In the genomic region with DNA sequence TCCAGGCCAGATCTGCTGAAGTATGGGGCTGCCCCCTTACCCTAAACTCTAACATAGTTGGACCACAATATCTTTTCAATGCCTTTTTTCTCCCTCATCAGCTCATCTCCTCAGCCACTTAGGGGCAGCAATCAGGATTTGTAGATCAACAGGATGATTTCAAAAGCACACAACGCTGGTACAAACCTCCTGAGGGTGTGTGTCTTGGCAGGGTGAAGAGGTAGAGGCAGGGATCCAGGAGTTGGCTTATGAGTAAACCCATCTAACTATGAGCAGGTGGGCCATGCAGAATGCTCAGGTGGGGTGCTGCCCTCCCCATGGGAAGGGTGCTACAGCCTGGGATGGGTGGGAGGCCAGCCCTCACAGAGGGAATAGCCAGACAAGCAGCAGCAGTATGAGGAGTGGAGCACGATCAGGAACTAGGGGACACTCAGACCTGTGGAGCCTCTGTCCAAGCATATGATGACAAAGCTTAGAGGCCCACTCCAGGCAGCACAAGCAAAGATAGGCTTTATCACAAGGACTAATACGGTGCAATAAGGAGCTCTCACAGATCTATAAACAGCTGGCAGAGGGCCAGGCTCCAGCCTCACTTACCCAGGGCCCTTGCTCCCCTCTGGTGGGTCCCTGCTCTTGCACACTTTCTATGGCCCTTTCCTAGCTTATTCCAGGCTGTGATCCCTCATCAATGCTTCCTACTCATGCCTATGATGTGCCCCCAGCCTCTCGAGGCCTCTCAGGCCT, we compare ENCODE assay signal across 29 cellular contexts. TPM values are rescaled to one million over a fixed set of nuclear protein-coding genes. Genes with fewer than 3 reads are reported as not detected.
DNase-seq lines count a peak whose midpoint lies in the region; ATAC-seq and TF ChIP-seq lines count a peak whose summit lies in the region.
"Had no signal": no experiment of that assay in that cellular context is flagged by ENCODE, and none has a peak within 500 bp of the region (broad histone marks: within the 10 kb centered on the region; RNA-seq: fewer than 3 reads in every experiment).

No MANE protein-coding gene starts in this region.

- DNase-seq in DMS 273 (lab: John Stamatoyannopoulos, UW; ENCODE audit: unreplicated experiment): peak; percentile 68
- no peak for DNase-seq in DMS 273 treated with DMSO at 0.1 percent for 48 hours (lab: John Stamatoyannopoulos, UW)
- DNase-seq in mammary epithelial cell: no peak
- DNase-seq in left colon: peak in 1 of 2 donors; percentile 58
- DNase-seq in NCI-H2081 (lab: John Stamatoyannopoulos, UW): no peak
- no peak for DNase-seq in NCI-H1436 (lab: John Stamatoyannopoulos, UW)
- no peak for DNase-seq in activated T-helper 1 cell treated with anti-CD3 and anti-CD28 coated beads, Interleukin-12 subunit alpha, Interleukin-12 subunit beta, Interleukin-2, Interleukin-4 antibody, amounts not matched to agents 30 ng/mL and 10 ng/mL and 1 ng/mL, durations not matched to agents 14 hours and 24 hours and 36 hours (ENCODE audit: low spot score)
- DNase-seq: activated CD4-positive, alpha-beta memory T cell treated with anti-CD3 and anti-CD28 coated beads for 36 hours; activated CD8-positive, alpha-beta memory T cell treated with anti-CD3 and anti-CD28 coated beads, Interleukin-2, amount 50 U/mL, for 4 hours; activated naive CD4-positive, alpha-beta T cell treated with anti-CD3 and anti-CD28 coated beads for 36 hours; adrenal gland; dermis blood vessel endothelial cell; endodermal cell; gastrocnemius medialis; IMR-90; NCI-H1048; NCI-H187; NCI-H226; nephron progenitor cell; pancreas; PC-9; Right ventricle myocardium superior; stimulated activated CD4-positive, alpha-beta T cell treated with anti-CD3 and anti-CD28 coated beads, Interleukin-1b, Interleukin-23, amount 100 ng/mL, for 48 hours; stimulated activated naive CD8-positive, alpha-beta T cell treated with anti-CD3 and anti-CD28 coated beads, Interleukin-15, Interleukin-2, amounts not matched to agents 100 U/mL and 50 U/mL, for 24 hours; T-helper 17 cell; testis had no signal

- H3K27ac Mint-ChIP-seq in activated T-helper 1 cell treated with anti-CD3 and anti-CD28 coated beads, Interleukin-12 subunit alpha, Interleukin-12 subunit beta, Interleukin-2, Interleukin-4 antibody, amounts not matched to agents 30 ng/mL and 10 ng/mL and 1 ng/mL, durations not matched to agents 14 hours and 24 hours and 36 hours: no peak overlapping the region
- H3K27ac Mint-ChIP-seq: activated CD4-positive, alpha-beta memory T cell treated with anti-CD3 and anti-CD28 coated beads for 36 hours; activated naive CD4-positive, alpha-beta T cell treated with anti-CD3 and anti-CD28 coated beads for 36 hours; endodermal cell; nephron progenitor cell; T-helper 17 cell had no signal

- H3K27ac ChIP-seq in C4-2B (peak overlapping the region; percentile 10; the same call in 1 of the 2 replicates), mammary epithelial cell (ENCODE audit: insufficient read depth, low read depth, low read length) (peak overlapping the region; percentile 50)
- H3K27ac ChIP-seq: 22Rv1, adrenal gland, gastrocnemius medialis, pancreas, PC-9, testis had no signal

- dilution Hi-C loops in mammary epithelial cell (cut with HindIII; ENCODE audit: low sequenced_read_pairs): loop anchor here (5.0 kb wide), 2 partner anchors 33 to 233 kb away; a partner anchor contains a TSS

- TF ChIP-seq CTCF in C4-2B (conservative IDR thresholded peaks at IDR 0.05) (no peak), mammary epithelial cell (conservative IDR thresholded peaks at IDR 0.05 in 1 of 2, IDR thresholded peaks at IDR 0.05 in 1 of 2; ENCODE audit: extremely low read depth in 1 of 2, insufficient read depth in 1 of 2, low read depth in 1 of 2, low read length in 2 of 2) (no peak)

- no peaks in the 10 kb centered on the region for H3K27me3 ChIP-seq in mammary epithelial cell (ENCODE audit: insufficient read depth, low read length)
- H3K27me3 ChIP-seq: adrenal gland, gastrocnemius medialis, pancreas, testis had no signal

- WGBS in mammary epithelial cell (ENCODE audit: low coverage, missing lambda C conversion rate): 60% methylated on average over 3 of the region's 4 CpGs

- no peaks in the 10 kb centered on the region for H3K9me3 ChIP-seq in mammary epithelial cell (replicated peaks; ENCODE audit: insufficient read depth, low read length)
- H3K9me3 ChIP-seq: adrenal gland, gastrocnemius medialis, pancreas, testis had no signal

- H3K4me1 ChIP-seq in mammary epithelial cell (ENCODE audit: insufficient read depth, low read length): peaks cover 52% of the 10 kb centered on the region

- in situ Hi-C loops in mammary epithelial cell (cut with MboI; ENCODE audit: low sequenced_read_pairs in 2 of 2): no loop called here

- H3K4me3 ChIP-seq in mammary epithelial cell (replicated peaks in 1 of 3; ENCODE audit: insufficient read depth in 1 of 3, low read depth in 2 of 3, low read length in 3 of 3): no peak overlapping the region
- H3K4me3 ChIP-seq: adrenal gland, gastrocnemius medialis, pancreas, PC-9, testis had no signal

- intact Hi-C loops in mammary epithelial cell (cut with micrococcal nuclease) (loop anchor here (5.0 kb wide), 2 partner anchors 33 to 128 kb away; a partner anchor contains a TSS), left colon (cut with DNase I, micrococcal nuclease) (no loop called here)
- intact Hi-C loops in activated T-helper 1 cell treated with anti-CD3 and anti-CD28 coated beads, Interleukin-12 subunit alpha, Interleukin-12 subunit beta, Interleukin-2, Interleukin-4 antibody, amounts not matched to agents 30 ng/mL and 10 ng/mL and 1 ng/mL, durations not matched to agents 14 hours and 24 hours and 36 hours (cut with micrococcal nuclease): no loop called here

- no peak overlapping the region for H2AFZ ChIP-seq in mammary epithelial cell (ENCODE audit: low read depth, low read length)
- H2AFZ ChIP-seq: PC-9 had no signal

- H3K36me3 ChIP-seq in mammary epithelial cell (ENCODE audit: insufficient read depth, low read length): no peaks in the 10 kb centered on the region
- H3K36me3 ChIP-seq: adrenal gland, gastrocnemius medialis, pancreas had no signal

- no peaks in the 10 kb centered on the region for H3K9me3 Mint-ChIP-seq in activated T-helper 1 cell treated with anti-CD3 and anti-CD28 coated beads, Interleukin-12 subunit alpha, Interleukin-12 subunit beta, Interleukin-2, Interleukin-4 antibody, amounts not matched to agents 30 ng/mL and 10 ng/mL and 1 ng/mL, durations not matched to agents 14 hours and 24 hours and 36 hours
- H3K9me3 Mint-ChIP-seq: activated CD4-positive, alpha-beta memory T cell treated with anti-CD3 and anti-CD28 coated beads for 36 hours; activated naive CD4-positive, alpha-beta T cell treated with anti-CD3 and anti-CD28 coated beads for 36 hours had no signal

- H3K4me2 ChIP-seq in mammary epithelial cell (ENCODE audit: insufficient read depth, low read depth, low read length): no peak overlapping the region
- H3K4me2 ChIP-seq: PC-9 had no signal

- no peaks in the 10 kb centered on the region for H3K36me3 Mint-ChIP-seq in activated T-helper 1 cell treated with anti-CD3 and anti-CD28 coated beads, Interleukin-12 subunit alpha, Interleukin-12 subunit beta, Interleukin-2, Interleukin-4 antibody, amounts not matched to agents 30 ng/mL and 10 ng/mL and 1 ng/mL, durations not matched to agents 14 hours and 24 hours and 36 hours (ENCODE audit: low read depth)
- H3K36me3 Mint-ChIP-seq: activated CD4-positive, alpha-beta memory T cell treated with anti-CD3 and anti-CD28 coated beads for 36 hours had no signal

- peaks cover 4% of the 10 kb centered on the region for H3K79me2 ChIP-seq in mammary epithelial cell (ENCODE audit: insufficient read depth, low read length)

- no peaks in the 10 kb centered on the region for H3K27me3 Mint-ChIP-seq in activated T-helper 1 cell treated with anti-CD3 and anti-CD28 coated beads, Interleukin-12 subunit alpha, Interleukin-12 subunit beta, Interleukin-2, Interleukin-4 antibody, amounts not matched to agents 30 ng/mL and 10 ng/mL and 1 ng/mL, durations not matched to agents 14 hours and 24 hours and 36 hours (ENCODE audit: insufficient read depth)
- H3K27me3 Mint-ChIP-seq: activated CD4-positive, alpha-beta memory T cell treated with anti-CD3 and anti-CD28 coated beads for 36 hours; T-helper 17 cell had no signal

- H4K20me1 ChIP-seq in mammary epithelial cell (ENCODE audit: insufficient read depth, low read length): no peaks in the 10 kb centered on the region

- no TSS peak for BruUV-seq in mammary epithelial cell (replicated peaks; lab: Mats Ljungman, UMichigan)

- CTCF ChIA-PET in mammary epithelial cell (lab: Charles Lee; ENCODE audit: low non-redundant PET): no interaction called here

- H3K4me3 Mint-ChIP-seq in activated T-helper 1 cell treated with anti-CD3 and anti-CD28 coated beads, Interleukin-12 subunit alpha, Interleukin-12 subunit beta, Interleukin-2, Interleukin-4 antibody, amounts not matched to agents 30 ng/mL and 10 ng/mL and 1 ng/mL, durations not matched to agents 14 hours and 24 hours and 36 hours: no peak overlapping the region
- H3K4me3 Mint-ChIP-seq: activated CD4-positive, alpha-beta memory T cell treated with anti-CD3 and anti-CD28 coated beads for 36 hours; activated naive CD4-positive, alpha-beta T cell treated with anti-CD3 and anti-CD28 coated beads for 36 hours; endodermal cell; nephron progenitor cell; T-helper 17 cell had no signal

- peaks cover 4% of the 10 kb centered on the region for H3K4me1 Mint-ChIP-seq in activated T-helper 1 cell treated with anti-CD3 and anti-CD28 coated beads, Interleukin-12 subunit alpha, Interleukin-12 subunit beta, Interleukin-2, Interleukin-4 antibody, amounts not matched to agents 30 ng/mL and 10 ng/mL and 1 ng/mL, durations not matched to agents 14 hours and 24 hours and 36 hours (ENCODE audit: low read depth)
- H3K4me1 Mint-ChIP-seq: endodermal cell had no signal

- ATAC-seq in left colon: peak; percentile 26
- ATAC-seq: gastrocnemius medialis; HCT116; pancreas; stimulated activated naive CD8-positive, alpha-beta T cell treated with anti-CD3 and anti-CD28 coated beads, Interleukin-15, Interleukin-2, amounts not matched to agents 100 U/mL and 50 U/mL, for 24 hours; T-helper 17 cell had no signal

- H3K9ac ChIP-seq in mammary epithelial cell (ENCODE audit: insufficient read depth, low read length): no peak overlapping the region

RNA-seq across cellular contexts. Expression of a gene that starts 32.2 kb away (rescaled TPM):
- 10 to 100 TPM; 12.7 to 38.3 TPM for total RNA-seq in mammary epithelial cell
- 92.0 TPM for polyA plus RNA-seq in mammary epithelial cell
- 68.1 TPM for polyA minus RNA-seq in mammary epithelial cell
- total RNA-seq in left colon: 1 to 10 TPM in 1 of 2 donors, under 1 TPM in 1; 0.89 to 1.3 TPM
- total RNA-seq in activated T-helper 1 cell treated with anti-CD3 and anti-CD28 coated beads, Interleukin-12 subunit alpha, Interleukin-12 subunit beta, Interleukin-2, Interleukin-4 antibody, amounts not matched to agents 30 ng/mL and 10 ng/mL and 1 ng/mL, durations not matched to agents 14 hours and 24 hours and 36 hours: 1.5 and 1.9 TPM in 2 replicates
